Comparison of ENCODE assay signal across 9 cellular contexts in the genomic region with DNA sequence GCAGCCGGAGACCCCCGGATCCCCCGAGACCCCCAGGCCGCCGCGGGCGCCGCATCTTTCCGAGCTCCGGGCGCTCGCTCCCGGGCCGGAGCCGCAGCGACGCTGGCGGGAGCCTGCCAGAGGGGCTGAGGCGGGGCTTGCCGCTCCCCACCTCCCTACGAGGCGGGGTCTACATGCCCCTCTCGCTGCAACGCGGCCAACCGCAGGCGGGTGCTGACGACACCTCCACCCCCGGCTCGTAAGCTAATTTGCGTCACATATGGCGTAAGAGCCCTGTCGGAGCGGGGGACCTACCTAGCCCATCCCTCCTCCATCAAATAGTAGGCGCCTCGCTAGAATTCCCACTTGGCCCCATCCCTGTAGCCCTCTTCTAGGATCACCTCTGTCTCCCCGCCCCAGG. TPM values are rescaled to one million over a fixed set of nuclear protein-coding genes. Genes with fewer than 3 reads are reported as not detected.
A peak's percentile ranks its signal among the peaks of the same experiment; 100 is the strongest.
DNase-seq lines count a peak whose midpoint lies in the region; ATAC-seq, FAIRE-seq and TF ChIP-seq lines count a peak whose summit lies in the region.
"Had no signal": no experiment of that assay in that cellular context is flagged by ENCODE, and none has a peak within 500 bp of the region (broad histone marks: within the 10 kb centered on the region; RNA-seq: fewer than 3 reads in every experiment).

A gene (minus strand): TSS at position 124 of the 400 bp plus-strand sequence. CDS start 69 bp downstream, at position 55.

- H4K20me1 ChIP-seq in hepatocyte (ENCODE audit: insufficient read depth, poor library complexity, severe bottlenecking): no peaks in the 10 kb centered on the region

- no peaks in the 10 kb centered on the region for H3K79me2 ChIP-seq in hepatocyte

- H3K4me1 Mint-ChIP-seq in stimulated activated naive CD8-positive, alpha-beta T cell treated with anti-CD3 and anti-CD28 coated beads, Interleukin-15, Interleukin-2, amounts not matched to agents 100 ng/mL and 50 ng/mL, for 24 hours (ENCODE audit: low read depth): no peaks in the 10 kb centered on the region
- peaks cover 4% of the 10 kb centered on the region for H3K4me1 Mint-ChIP-seq in stimulated activated naive CD8-positive, alpha-beta T cell treated with anti-CD3 and anti-CD28 coated beads, Interleukin-15, amount 100 ng/mL, for 72 hours

- H3K4me3 ChIP-seq in RWPE2 (ENCODE audit: severe bottlenecking) (peak within 1 kb of the TSS; percentile 14), hepatocyte (no peak within 1 kb of the TSS), SJCRH30 (no peak within 1 kb of the TSS)

- no peaks in the 10 kb centered on the region for H3K9me3 Mint-ChIP-seq in stimulated activated naive CD8-positive, alpha-beta T cell treated with anti-CD3 and anti-CD28 coated beads, Interleukin-15, Interleukin-2, amounts not matched to agents 100 ng/mL and 50 ng/mL, for 24 hours
- H3K9me3 Mint-ChIP-seq in stimulated activated naive CD8-positive, alpha-beta T cell treated with anti-CD3 and anti-CD28 coated beads, Interleukin-15, amount 100 ng/mL, for 72 hours: peaks cover 4 to 7% of the 10 kb centered on the region in 2 donors
- H3K9me3 Mint-ChIP-seq: CD4-positive, alpha-beta T cell had no signal

- peak; percentile 92 for FAIRE-seq in urothelium cell line (lab: Jason Lieb, UNC)

- ATAC-seq in stimulated activated naive CD8-positive, alpha-beta T cell treated with anti-CD3 and anti-CD28 coated beads, Interleukin-15, amount 100 ng/mL, for 72 hours: no peak
- ATAC-seq in RWPE2 (ENCODE audit: low read depth): no peak
- no peak for ATAC-seq in HG02623 (IDR thresholded peaks at IDR 0.05; ENCODE audit: unreplicated experiment)
- ATAC-seq in GM18520 (IDR thresholded peaks at IDR 0.05; ENCODE audit: unreplicated experiment): no peak

- no peak within 1 kb of the TSS for H2AFZ ChIP-seq in hepatocyte

- TF ChIP-seq CTCF in RWPE2 (IDR thresholded peaks at IDR 0.05; ENCODE audit: poor library complexity, severe bottlenecking) (no peak), hepatocyte (IDR thresholded peaks at IDR 0.05; ENCODE audit: poor library complexity) (no peak)

- H3K4me1 ChIP-seq in RWPE2 (ENCODE audit: insufficient read depth, poor library complexity, severe bottlenecking) (no peaks in the 10 kb centered on the region), hepatocyte (ENCODE audit: insufficient read depth) (no peaks in the 10 kb centered on the region), SJCRH30 (no peaks in the 10 kb centered on the region)

- H3K36me3 Mint-ChIP-seq in stimulated activated naive CD8-positive, alpha-beta T cell treated with anti-CD3 and anti-CD28 coated beads, Interleukin-15, Interleukin-2, amounts not matched to agents 100 ng/mL and 50 ng/mL, for 24 hours (ENCODE audit: low read depth): no peaks in the 10 kb centered on the region

- H3K27me3 ChIP-seq in RWPE2 (ENCODE audit: insufficient read depth, poor library complexity, severe bottlenecking) (peaks cover 20% of the 10 kb centered on the region), hepatocyte (peaks cover 69% of the 10 kb centered on the region), SJCRH30 (no peaks in the 10 kb centered on the region)

- H3K4me3 Mint-ChIP-seq in stimulated activated naive CD8-positive, alpha-beta T cell treated with anti-CD3 and anti-CD28 coated beads, Interleukin-15, Interleukin-2, amounts not matched to agents 100 ng/mL and 50 ng/mL, for 24 hours: peak within 1 kb of the TSS; percentile 6
- no peak within 1 kb of the TSS for H3K4me3 Mint-ChIP-seq in stimulated activated naive CD8-positive, alpha-beta T cell treated with anti-CD3 and anti-CD28 coated beads, Interleukin-15, amount 100 ng/mL, for 72 hours
- H3K4me3 Mint-ChIP-seq: CD4-positive, alpha-beta T cell had no signal

- DNase-seq in stimulated activated naive CD8-positive, alpha-beta T cell treated with anti-CD3 and anti-CD28 coated beads, Interleukin-15, amount 100 ng/mL, for 72 hours: no peak
- no peak for DNase-seq in RWPE2 (ENCODE audit: low spot score)
- peak; percentile 27 for DNase-seq in hepatocyte (ENCODE audit: low spot score)
- DNase-seq in urothelium cell line (ENCODE audit: low spot score): peak; percentile 74
- no peak for DNase-seq in SJCRH30

- peak within 1 kb of the TSS; percentile 68 for H3K4me2 ChIP-seq in hepatocyte

- H3K27ac Mint-ChIP-seq in stimulated activated naive CD8-positive, alpha-beta T cell treated with anti-CD3 and anti-CD28 coated beads, Interleukin-15, Interleukin-2, amounts not matched to agents 100 ng/mL and 50 ng/mL, for 24 hours: no peak within 1 kb of the TSS
- no peak within 1 kb of the TSS for H3K27ac Mint-ChIP-seq in stimulated activated naive CD8-positive, alpha-beta T cell treated with anti-CD3 and anti-CD28 coated beads, Interleukin-15, amount 100 ng/mL, for 72 hours
- H3K27ac Mint-ChIP-seq: CD4-positive, alpha-beta T cell had no signal

- H3K27ac ChIP-seq in RWPE2 (ENCODE audit: poor library complexity, severe bottlenecking) (no peak within 1 kb of the TSS), hepatocyte (no peak within 1 kb of the TSS), SJCRH30 (no peak within 1 kb of the TSS)

- H3K9me2 ChIP-seq in hepatocyte (replicated peaks; ENCODE audit: insufficient read depth): no peaks in the 10 kb centered on the region

- 3% methylated on average over 36 of the region's 37 CpGs for WGBS in hepatocyte (ENCODE audit: low lambda C conversion rate, missing lambda C conversion rate)

- H3K36me3 ChIP-seq in RWPE2 (ENCODE audit: low read depth): no peaks in the 10 kb centered on the region
- H3K36me3 ChIP-seq in hepatocyte (replicated peaks; ENCODE audit: insufficient read depth, low read depth): no peaks in the 10 kb centered on the region
- no peaks in the 10 kb centered on the region for H3K36me3 ChIP-seq in SJCRH30

- H3K9me3 ChIP-seq in RWPE2 (ENCODE audit: severe bottlenecking) (no peaks in the 10 kb centered on the region), hepatocyte (ENCODE audit: low read depth) (no peaks in the 10 kb centered on the region), SJCRH30 (replicated peaks) (no peaks in the 10 kb centered on the region)

- H3K27me3 Mint-ChIP-seq in stimulated activated naive CD8-positive, alpha-beta T cell treated with anti-CD3 and anti-CD28 coated beads, Interleukin-15, Interleukin-2, amounts not matched to agents 100 ng/mL and 50 ng/mL, for 24 hours: peaks cover 53% of the 10 kb centered on the region
- peaks cover 72% of the 10 kb centered on the region for H3K27me3 Mint-ChIP-seq in stimulated activated naive CD8-positive, alpha-beta T cell treated with anti-CD3 and anti-CD28 coated beads, Interleukin-15, amount 100 ng/mL, for 72 hours

RNA-seq across cellular contexts. Expression of the gene that starts here (rescaled TPM):
- 3.5 and 4.6 TPM in 2 replicates for total RNA-seq in hepatocyte
- 9.8 and 9.9 TPM in 2 replicates for polyA plus RNA-seq in hepatocyte
- total RNA-seq in SJCRH30 (2014; rRNA removed; shearing (Covaris generic)): not detected in 2 replicates
- total RNA-seq: CD4-positive, alpha-beta T cell had no signal

Comparison
In these comparisons a context has a peak if more than half of its experiments do, and no peak if none do; other contexts are left out.
1. DNase-seq: peak in hepatocyte (single experiment) and urothelium cell line (single experiment); none in stimulated activated naive CD8-positive, alpha-beta T cell treated with anti-CD3 and anti-CD28 coated beads, Interleukin-15, amount 100 ng/mL, for 72 hours (0 of 2), RWPE2 (single experiment) and SJCRH30 (0 of 2).